10 cellular contexts compared by ENCODE assay signal in genomic region chr7:137772748-137773147, GRCh38.
A peak's percentile ranks its signal among the peaks of the same experiment; 100 is the strongest.
DNase-seq lines count a peak whose midpoint lies in the region; ATAC-seq and TF ChIP-seq lines count a peak whose summit lies in the region.
"Had no signal": no experiment of that assay in that cellular context is flagged by ENCODE, and none has a peak within 500 bp of the region (broad histone marks: within the 10 kb centered on the region; RNA-seq: fewer than 3 reads in every experiment).

No MANE protein-coding gene starts in this region.

- ATAC-seq in left lung: peak; percentile 57
- ATAC-seq in HG03442 (IDR thresholded peaks at IDR 0.05; ENCODE audit: unreplicated experiment): no peak
- no peak for ATAC-seq in GM18505 (IDR thresholded peaks at IDR 0.05; ENCODE audit: unreplicated experiment)
- ATAC-seq: activated CD8-positive, alpha-beta T cell treated with anti-CD3 and anti-CD28 coated beads, Interleukin-2, amount 10 ng/mL, durations not matched to agents 7 days and 5 days had no signal

- H3K4me3 ChIP-seq in mammary epithelial cell (replicated peaks in 1 of 3; ENCODE audit: insufficient read depth in 1 of 3, low read depth in 2 of 3, low read length in 3 of 3): no peak overlapping the region
- H3K4me3 ChIP-seq in left lung: no peak overlapping the region
- no peak overlapping the region for H3K4me3 ChIP-seq in hepatocyte

- no peak for TF ChIP-seq CTCF in mammary epithelial cell (conservative IDR thresholded peaks at IDR 0.05 in 1 of 2, IDR thresholded peaks at IDR 0.05 in 1 of 2; ENCODE audit: extremely low read depth in 1 of 2, insufficient read depth in 1 of 2, low read depth in 1 of 2, low read length in 2 of 2)
- no peak for TF ChIP-seq CTCF in left lung (IDR thresholded peaks at IDR 0.05)
- TF ChIP-seq CTCF in hepatocyte (IDR thresholded peaks at IDR 0.05; ENCODE audit: poor library complexity): no peak

- H3K36me3 ChIP-seq in mammary epithelial cell (ENCODE audit: insufficient read depth, low read length) (no peaks in the 10 kb centered on the region), left lung (no peaks in the 10 kb centered on the region), hepatocyte (replicated peaks; ENCODE audit: insufficient read depth, low read depth) (no peaks in the 10 kb centered on the region)

- H3K9ac ChIP-seq in mammary epithelial cell (ENCODE audit: insufficient read depth, low read length): no peak overlapping the region

- CTCF ChIA-PET in mammary epithelial cell (lab: Charles Lee; ENCODE audit: low non-redundant PET): interaction anchor here (0.5 kb wide), 1 partner anchor 78 kb away, joined by 3 read pairs; no protein-coding TSS in a partner anchor

- no peaks in the 10 kb centered on the region for H4K20me1 ChIP-seq in mammary epithelial cell (ENCODE audit: insufficient read depth, low read length)
- H4K20me1 ChIP-seq in hepatocyte (ENCODE audit: insufficient read depth, poor library complexity, severe bottlenecking): no peaks in the 10 kb centered on the region

- in situ Hi-C loops in mammary epithelial cell (cut with MboI; ENCODE audit: low sequenced_read_pairs in 2 of 2): no loop called here

- intact Hi-C loops in mammary epithelial cell (cut with micrococcal nuclease) (loop anchor here (5.0 kb wide), 1 partner anchor 110 kb away; no protein-coding TSS in a partner anchor), left lung (cut with DNase I) (no loop called here)

- H3K4me2 ChIP-seq in mammary epithelial cell (ENCODE audit: insufficient read depth, low read depth, low read length) (peak overlapping the region; percentile 22), hepatocyte (no peak overlapping the region)

- no TSS peak for BruUV-seq in mammary epithelial cell (replicated peaks; lab: Mats Ljungman, UMichigan)

- H3K9me3 ChIP-seq in mammary epithelial cell (replicated peaks; ENCODE audit: insufficient read depth, low read length) (no peaks in the 10 kb centered on the region), left lung (no peaks in the 10 kb centered on the region), hepatocyte (ENCODE audit: low read depth) (no peaks in the 10 kb centered on the region)

- dilution Hi-C loops in mammary epithelial cell (cut with HindIII; ENCODE audit: low sequenced_read_pairs): no loop called here

- no peaks in the 10 kb centered on the region for H3K27me3 ChIP-seq in mammary epithelial cell (ENCODE audit: insufficient read depth, low read length)
- H3K27me3 ChIP-seq in left lung: no peaks in the 10 kb centered on the region
- no peaks in the 10 kb centered on the region for H3K27me3 ChIP-seq in hepatocyte

- H3K27ac ChIP-seq in mammary epithelial cell (ENCODE audit: insufficient read depth, low read depth, low read length): no peak overlapping the region
- no peak overlapping the region for H3K27ac ChIP-seq in left lung
- no peak overlapping the region for H3K27ac ChIP-seq in hepatocyte

- peak; percentile 81 for DNase-seq in AG08395 (ENCODE audit: low spot score)
- DNase-seq in HK-2 (ENCODE audit: unreplicated experiment): peak; percentile 15
- DNase-seq in mammary epithelial cell: peak; percentile 81
- no peak for DNase-seq in left lung
- no peak for DNase-seq in COLO668 (lab: John Stamatoyannopoulos, UW; ENCODE audit: unreplicated experiment)
- no peak for DNase-seq in hepatocyte (ENCODE audit: low spot score)
- DNase-seq: activated CD8-positive, alpha-beta T cell treated with anti-CD3 and anti-CD28 coated beads, Interleukin-2, amount 10 ng/mL, durations not matched to agents 7 days and 5 days; COR-L47 had no signal

- H3K4me1 ChIP-seq in mammary epithelial cell (ENCODE audit: insufficient read depth, low read length): peaks cover 34% of the 10 kb centered on the region
- H3K4me1 ChIP-seq in left lung: no peaks in the 10 kb centered on the region
- H3K4me1 ChIP-seq in hepatocyte (ENCODE audit: insufficient read depth): no peaks in the 10 kb centered on the region

- TF ChIP-seq POLR2A in GM18505 (IDR thresholded peaks at IDR 0.05; ENCODE audit: borderline replicate concordance, extremely low read depth, insufficient read depth, insufficient read length): no peak

- H3K79me2 ChIP-seq in mammary epithelial cell (ENCODE audit: insufficient read depth, low read length) (no peaks in the 10 kb centered on the region), hepatocyte (no peaks in the 10 kb centered on the region)

- H2AFZ ChIP-seq in mammary epithelial cell (ENCODE audit: low read depth, low read length): no peak overlapping the region
- H2AFZ ChIP-seq in hepatocyte: no peak overlapping the region

- H3K9me2 ChIP-seq in hepatocyte (replicated peaks; ENCODE audit: insufficient read depth): no peaks in the 10 kb centered on the region

Comparison
In these comparisons a context has a peak if more than half of its experiments do, and no peak if none do; other contexts are left out.
1. DNase-seq: peak in AG08395 (single experiment), HK-2 (single experiment) and mammary epithelial cell (single experiment); none in left lung (0 of 2), COLO668 (single experiment) and hepatocyte (single experiment).